Comparison of ENCODE assay signal across 16 cellular contexts in genomic region chr6:166772518-166772917, GRCh38.
A peak's percentile ranks its signal among the peaks of the same experiment; 100 is the strongest.
DNase-seq lines count a peak whose midpoint lies in the region; ATAC-seq and TF ChIP-seq lines count a peak whose summit lies in the region.
"Had no signal": no experiment of that assay in that cellular context is flagged by ENCODE, and none has a peak within 500 bp of the region (broad histone marks: within the 10 kb centered on the region; RNA-seq: fewer than 3 reads in every experiment).

No MANE protein-coding gene starts in this region.

- TF ChIP-seq CTCF in LNCaP clone FGC (IDR thresholded peaks at IDR 0.05; ENCODE audit: control insufficient read depth, extremely low read depth, insufficient read depth) (peak; percentile 31; the same call in 1 of the 2 replicates), cardiac fibroblast (IDR thresholded peaks at IDR 0.05; ENCODE audit: low read depth, low read length) (peak; percentile 12), progenitor cell of endocrine pancreas (IDR thresholded peaks at IDR 0.05; ENCODE audit: unreplicated experiment) (peak; percentile 41)

- H3K27me3 Mint-ChIP-seq in activated CD4-positive, alpha-beta T cell treated with anti-CD3 and anti-CD28 coated beads, Interleukin-2, amount 10 ng/mL, durations not matched to agents 24 days and 14 days, result peaks cover 4% of the 10 kb centered on the region
- H3K27me3 Mint-ChIP-seq in progenitor cell of endocrine pancreas, result peaks cover 43% of the 10 kb centered on the region

- H3K4me3 ChIP-seq in LNCaP clone FGC (ENCODE audit: low read depth, low read length) (no peak overlapping the region), cardiac fibroblast (replicated peaks in 1 of 2; ENCODE audit: low read depth in 2 of 2, low read length in 2 of 2) (no peak overlapping the region)
- H3K4me3 ChIP-seq: ovary, vagina had no signal

- H3K4me3 Mint-ChIP-seq in activated CD4-positive, alpha-beta T cell treated with anti-CD3 and anti-CD28 coated beads, Interleukin-2, amount 10 ng/mL, durations not matched to agents 24 days and 14 days, result no peak overlapping the region
- no peak overlapping the region for H3K4me3 Mint-ChIP-seq in progenitor cell of endocrine pancreas (ENCODE audit: low read depth)
- H3K4me3 Mint-ChIP-seq: central memory CD8-positive, alpha-beta T cell; memory B cell had no signal

- ATAC-seq in HG02759 (IDR thresholded peaks at IDR 0.05; ENCODE audit: unreplicated experiment), result no peak

- peak; percentile 49 for DNase-seq in activated CD4-positive, alpha-beta T cell treated with anti-CD3 and anti-CD28 coated beads, Interleukin-2, amount 10 ng/mL, durations not matched to agents 24 days and 14 days
- no peak for DNase-seq in activated CD4-positive, alpha-beta T cell treated with anti-CD3 and anti-CD28 coated beads, Interleukin-2, amount 50 U/mL, for 4 hours
- DNase-seq in LNCaP clone FGC (ENCODE audit: low read depth) (no peak), cardiac fibroblast (ENCODE audit: low read depth in 2 of 2) (no peak), progenitor cell of endocrine pancreas (ENCODE audit: low spot score, unreplicated experiment) (no peak), SW 1271 (lab: John Stamatoyannopoulos, UW) (no peak)
- no peak for DNase-seq in stimulated activated naive CD4-positive, alpha-beta T cell (lab: John Stamatoyannopoulos, UW)
- DNase-seq: activated naive CD4-positive, alpha-beta T cell treated with Interleukin-2 at 50 U/mL for 16 hours; hypothalamus; Kasumi-1; NCI-H2081 treated with DMSO at 0.1 percent for 48 hours; ovary had no signal

- intact Hi-C loops in activated CD4-positive, alpha-beta T cell treated with anti-CD3 and anti-CD28 coated beads, Interleukin-2, amount 10 ng/mL, durations not matched to agents 24 days and 14 days (cut with micrococcal nuclease), result loop anchor here (10.0 kb wide), 1 partner anchor 522 kb away; the partner anchor contains the start of gene UNC93A

- H3K36me3 Mint-ChIP-seq in activated CD4-positive, alpha-beta T cell treated with anti-CD3 and anti-CD28 coated beads, Interleukin-2, amount 10 ng/mL, durations not matched to agents 24 days and 14 days (ENCODE audit: low read depth), result no peaks in the 10 kb centered on the region
- no peaks in the 10 kb centered on the region for H3K36me3 Mint-ChIP-seq in progenitor cell of endocrine pancreas (ENCODE audit: insufficient read depth)
- H3K36me3 Mint-ChIP-seq: memory B cell had no signal

- H3K27ac Mint-ChIP-seq in activated CD4-positive, alpha-beta T cell treated with anti-CD3 and anti-CD28 coated beads, Interleukin-2, amount 10 ng/mL, durations not matched to agents 24 days and 14 days, result no peak overlapping the region
- no peak overlapping the region for H3K27ac Mint-ChIP-seq in progenitor cell of endocrine pancreas
- H3K27ac Mint-ChIP-seq: memory B cell had no signal

- no peaks in the 10 kb centered on the region for H3K9me3 Mint-ChIP-seq in activated CD4-positive, alpha-beta T cell treated with anti-CD3 and anti-CD28 coated beads, Interleukin-2, amount 10 ng/mL, durations not matched to agents 24 days and 14 days
- H3K9me3 Mint-ChIP-seq in progenitor cell of endocrine pancreas (ENCODE audit: low read depth), result no peaks in the 10 kb centered on the region
- H3K9me3 Mint-ChIP-seq: central memory CD8-positive, alpha-beta T cell; memory B cell had no signal

- H3K4me1 Mint-ChIP-seq in activated CD4-positive, alpha-beta T cell treated with anti-CD3 and anti-CD28 coated beads, Interleukin-2, amount 10 ng/mL, durations not matched to agents 24 days and 14 days, result peaks cover 3% of the 10 kb centered on the region
- peaks cover 8% of the 10 kb centered on the region for H3K4me1 Mint-ChIP-seq in progenitor cell of endocrine pancreas (ENCODE audit: low read depth)
